Comparison of ENCODE assay signal across 26 cellular contexts in genomic region chr2:84441036-84441435, GRCh38.
"Had no signal": no experiment of that assay in that cellular context is flagged by ENCODE, and none has a peak within 500 bp of the region (broad histone marks: within the 10 kb centered on the region; RNA-seq: fewer than 3 reads in every experiment).

No MANE protein-coding gene starts in this region.

- H3K4me3 ChIP-seq: adrenal gland, K562, SK-N-MC had no signal

- ATAC-seq: activated CD4-positive, alpha-beta T cell treated with anti-CD3 and anti-CD28 coated beads for 36 hours; activated T-cell treated with anti-CD3 and anti-CD28 coated beads, Interleukin-2, amount 50 U/mL, for 72 hours; K562; PC-3 had no signal

- H3K27ac ChIP-seq: adrenal gland, SK-N-MC, VCaP had no signal

- H3K4me3 Mint-ChIP-seq: activated CD4-positive, alpha-beta memory T cell treated with anti-CD3 and anti-CD28 coated beads, Interleukin-2, amount 10 ng/mL, durations not matched to agents 7 days and 5 days; activated CD4-positive, alpha-beta T cell treated with anti-CD3 and anti-CD28 coated beads for 36 hours; activated naive CD4-positive, alpha-beta T cell treated with anti-CD3 and anti-CD28 coated beads, Interleukin-2, amount 10 ng/mL, durations not matched to agents 7 days and 5 days; activated naive CD8-positive, alpha-beta T cell treated with anti-CD3 and anti-CD28 coated beads for 36 hours; activated T-cell treated with anti-CD3 and anti-CD28 coated beads, Interleukin-2, amount 50 U/mL, for 72 hours had no signal

- H3K9me3 Mint-ChIP-seq: activated CD4-positive, alpha-beta memory T cell treated with anti-CD3 and anti-CD28 coated beads, Interleukin-2, amount 10 ng/mL, durations not matched to agents 7 days and 5 days; activated naive CD4-positive, alpha-beta T cell treated with anti-CD3 and anti-CD28 coated beads, Interleukin-2, amount 10 ng/mL, durations not matched to agents 7 days and 5 days; activated naive CD8-positive, alpha-beta T cell treated with anti-CD3 and anti-CD28 coated beads for 36 hours; activated T-cell treated with anti-CD3 and anti-CD28 coated beads, Interleukin-2, amount 50 U/mL, for 72 hours; activated T-helper 2 cell treated with anti-CD3 and anti-CD28 coated beads, Interferon-gamma antibody, Interleukin-2, Interleukin-4, amounts not matched to agents 10 μg/mL and 5 μg/mL and 100 μg/mL, durations not matched to agents 14 hours and 24 hours and 36 hours had no signal

- H3K9me3 ChIP-seq: adrenal gland had no signal

- H3K27me3 ChIP-seq: adrenal gland had no signal

- H3K27me3 Mint-ChIP-seq: activated CD4-positive, alpha-beta memory T cell treated with anti-CD3 and anti-CD28 coated beads, Interleukin-2, amount 10 ng/mL, durations not matched to agents 7 days and 5 days; activated CD4-positive, alpha-beta T cell treated with anti-CD3 and anti-CD28 coated beads for 36 hours; activated naive CD4-positive, alpha-beta T cell treated with anti-CD3 and anti-CD28 coated beads, Interleukin-2, amount 10 ng/mL, durations not matched to agents 7 days and 5 days; activated naive CD8-positive, alpha-beta T cell treated with anti-CD3 and anti-CD28 coated beads for 36 hours had no signal

- DNase-seq: activated CD4-positive, alpha-beta memory T cell treated with anti-CD3 and anti-CD28 coated beads, Interleukin-2, amount 10 ng/mL, durations not matched to agents 7 days and 5 days; activated CD4-positive, alpha-beta T cell treated with anti-CD3 and anti-CD28 coated beads for 36 hours; activated CD4-positive, alpha-beta T cell treated with anti-CD3 and anti-CD28 coated beads, Interleukin-2, amount 50 U/mL, for 1 hour; activated CD4-positive, CD25-positive, alpha-beta regulatory T cell; activated gamma-delta T cell treated with Interleukin-2 at 50 U/mL for 16 hours; activated naive CD4-positive, alpha-beta T cell treated with anti-CD3 and anti-CD28 coated beads, Interleukin-2, amount 10 ng/mL, durations not matched to agents 7 days and 5 days; activated naive CD8-positive, alpha-beta T cell treated with anti-CD3 and anti-CD28 coated beads for 36 hours; activated T-cell treated with anti-CD3 and anti-CD28 coated beads for 4 hours; activated T-cell treated with anti-CD3 and anti-CD28 coated beads, Interleukin-2, amount 50 U/mL, for 72 hours; adrenal gland; Karpas-422; MM.1S; NCI-H1105; NCI-H1436; NCI-H1694 treated with DMSO at 0.1 percent for 48 hours; NCI-H2029 treated with DMSO at 0.1 percent for 48 hours; NCI-H345; NCI-H510A; NCI-H526 treated with DMSO at 0.1 percent for 48 hours; PC-3; SIG-M5; T-helper 1 cell had no signal

- H3K27ac Mint-ChIP-seq: activated CD4-positive, alpha-beta memory T cell treated with anti-CD3 and anti-CD28 coated beads, Interleukin-2, amount 10 ng/mL, durations not matched to agents 7 days and 5 days; activated CD4-positive, alpha-beta T cell treated with anti-CD3 and anti-CD28 coated beads for 36 hours; activated naive CD8-positive, alpha-beta T cell treated with anti-CD3 and anti-CD28 coated beads for 36 hours; activated T-cell treated with anti-CD3 and anti-CD28 coated beads, Interleukin-2, amount 50 U/mL, for 72 hours; activated T-helper 2 cell treated with anti-CD3 and anti-CD28 coated beads, Interferon-gamma antibody, Interleukin-2, Interleukin-4, amounts not matched to agents 10 μg/mL and 5 μg/mL and 100 μg/mL, durations not matched to agents 14 hours and 24 hours and 36 hours had no signal
